In the genomic region with DNA sequence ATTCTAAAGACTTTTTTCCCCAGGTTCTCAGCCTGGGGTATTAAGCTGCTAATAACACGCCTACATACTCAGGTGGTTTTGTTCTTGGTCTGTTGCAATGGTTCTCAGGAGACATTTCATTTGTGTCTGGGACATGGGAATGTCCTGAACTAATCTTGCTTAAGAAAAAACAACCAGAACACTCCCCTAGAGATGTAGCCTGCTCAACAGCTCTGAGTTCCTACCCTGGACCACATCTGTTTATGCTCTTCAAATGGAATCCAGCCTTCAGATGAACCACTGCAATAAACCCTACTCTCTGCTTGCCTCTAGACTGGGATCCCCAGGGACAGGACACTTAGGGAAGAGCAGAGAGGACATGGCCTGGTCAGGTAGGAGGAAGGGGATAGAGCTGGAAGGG, we compare ENCODE assay signal across 32 cellular contexts.
"Had no signal": no experiment of that assay in that cellular context is flagged by ENCODE, and none has a peak within 500 bp of the region (broad histone marks: within the 10 kb centered on the region; RNA-seq: fewer than 3 reads in every experiment).

No MANE protein-coding gene starts in this region.

- H3K9me3 Mint-ChIP-seq: activated CD4-positive, alpha-beta memory T cell treated with anti-CD3 and anti-CD28 coated beads, Interleukin-2, amount 10 ng/mL, durations not matched to agents 7 days and 5 days; activated naive CD4-positive, alpha-beta T cell treated with anti-CD3 and anti-CD28 coated beads, Interleukin-2, amount 50 U/mL, for 72 hours; activated T-cell treated with anti-CD3 and anti-CD28 coated beads, Interleukin-2, amount 50 U/mL, for 72 hours; brain; natural killer cell treated with Interleukin-12 subunit alpha and Interleukin-12 subunit beta and Interleukin-15 and Interleukin-18, amount 100 ng/mL, for 72 hours; T-cell had no signal

- H3K27ac ChIP-seq: ascending aorta, cardiac muscle cell, colonic mucosa, gastroesophageal sphincter, pancreas, prostate gland, sigmoid colon, thoracic aorta, uterus had no signal

- H3K27me3 ChIP-seq: ascending aorta, cardiac muscle cell, colonic mucosa, dorsolateral prefrontal cortex, gastroesophageal sphincter, pancreas, sigmoid colon, uterus had no signal

- DNase-seq: activated CD4-positive, alpha-beta memory T cell treated with anti-CD3 and anti-CD28 coated beads, Interleukin-2, amount 10 ng/mL, durations not matched to agents 7 days and 5 days; activated CD4-positive, alpha-beta T cell treated with anti-CD3 and anti-CD28 coated beads for 48 hours; activated CD4-positive, CD25-positive, alpha-beta regulatory T cell; activated CD8-positive, alpha-beta memory T cell treated with anti-CD3 and anti-CD28 coated beads, Interleukin-2, amount 10 ng/mL, durations not matched to agents 7 days and 5 days; activated naive CD4-positive, alpha-beta T cell; activated T-cell treated with anti-CD3 and anti-CD28 coated beads, Interleukin-2, amount 50 U/mL, for 72 hours; cerebellar nuclear complex; colonic mucosa; effector memory CD4-positive, alpha-beta T cell; erythroblast; hippocampal formation; left colon; pancreas; retina; sigmoid colon; stimulated activated CD4-positive, alpha-beta T cell treated with anti-CD3 and anti-CD28 coated beads, Interleukin-1b, Interleukin-23, amount 100 ng/mL, for 48 hours; stimulated activated CD4-positive, alpha-beta T cell treated with anti-CD3 and anti-CD28 coated beads, Interleukin-4, amount 100 ng/mL, for 4 hours; stimulated activated CD8-positive, alpha-beta memory T cell treated with anti-CD3 and anti-CD28 coated beads, Interleukin-4, amount 100 ng/mL, for 48 hours; stimulated activated naive CD4-positive, alpha-beta T cell; T-cell; trophoblast cell; uterus had no signal

- H3K27ac Mint-ChIP-seq: activated CD4-positive, alpha-beta memory T cell treated with anti-CD3 and anti-CD28 coated beads, Interleukin-2, amount 10 ng/mL, durations not matched to agents 7 days and 5 days; activated CD8-positive, alpha-beta memory T cell treated with anti-CD3 and anti-CD28 coated beads, Interleukin-2, amount 10 ng/mL, durations not matched to agents 7 days and 5 days; activated T-cell treated with anti-CD3 and anti-CD28 coated beads, Interleukin-2, amount 50 U/mL, for 72 hours; natural killer cell treated with Interleukin-12 subunit alpha and Interleukin-12 subunit beta and Interleukin-15 and Interleukin-18, amount 100 ng/mL, for 72 hours; T-cell had no signal

- H3K27me3 Mint-ChIP-seq: activated CD4-positive, alpha-beta memory T cell treated with anti-CD3 and anti-CD28 coated beads, Interleukin-2, amount 10 ng/mL, durations not matched to agents 7 days and 5 days; activated CD8-positive, alpha-beta memory T cell treated with anti-CD3 and anti-CD28 coated beads, Interleukin-2, amount 10 ng/mL, durations not matched to agents 7 days and 5 days; brain; natural killer cell treated with Interleukin-12 subunit alpha and Interleukin-12 subunit beta and Interleukin-15 and Interleukin-18, amount 100 ng/mL, for 72 hours; T-cell had no signal

- ATAC-seq: activated CD8-positive, alpha-beta memory T cell treated with anti-CD3 and anti-CD28 coated beads, Interleukin-2, amount 10 ng/mL, durations not matched to agents 7 days and 5 days; activated naive CD4-positive, alpha-beta T cell treated with anti-CD3 and anti-CD28 coated beads, Interleukin-2, amount 50 U/mL, for 72 hours; activated T-cell treated with anti-CD3 and anti-CD28 coated beads, Interleukin-2, amount 50 U/mL, for 72 hours; gastroesophageal sphincter; left colon; natural killer cell treated with Interleukin-12 subunit alpha and Interleukin-12 subunit beta and Interleukin-15 and Interleukin-18, amount 100 ng/mL, for 72 hours; pancreas; T-cell had no signal

- H3K4me3 Mint-ChIP-seq: activated CD4-positive, alpha-beta memory T cell treated with anti-CD3 and anti-CD28 coated beads, Interleukin-2, amount 10 ng/mL, durations not matched to agents 7 days and 5 days; activated CD8-positive, alpha-beta memory T cell treated with anti-CD3 and anti-CD28 coated beads, Interleukin-2, amount 10 ng/mL, durations not matched to agents 7 days and 5 days; activated T-cell treated with anti-CD3 and anti-CD28 coated beads, Interleukin-2, amount 50 U/mL, for 72 hours; brain; natural killer cell treated with Interleukin-12 subunit alpha and Interleukin-12 subunit beta and Interleukin-15 and Interleukin-18, amount 100 ng/mL, for 72 hours; T-cell had no signal

- H3K4me3 ChIP-seq: ascending aorta, cardiac muscle cell, colonic mucosa, dorsolateral prefrontal cortex, gastroesophageal sphincter, pancreas, prostate gland, sigmoid colon, smooth muscle cell, thoracic aorta, uterus had no signal

- H3K4me1 ChIP-seq: ascending aorta, colonic mucosa, pancreas, prostate gland, uterus had no signal

- H3K36me3 ChIP-seq: colonic mucosa, prostate gland, uterus had no signal

- H3K4me1 Mint-ChIP-seq: activated CD4-positive, alpha-beta memory T cell treated with anti-CD3 and anti-CD28 coated beads, Interleukin-2, amount 10 ng/mL, durations not matched to agents 7 days and 5 days; activated CD8-positive, alpha-beta memory T cell treated with anti-CD3 and anti-CD28 coated beads, Interleukin-2, amount 10 ng/mL, durations not matched to agents 7 days and 5 days; brain; T-cell had no signal

- H3K9me3 ChIP-seq: ascending aorta, colonic mucosa, gastroesophageal sphincter, pancreas, prostate gland, sigmoid colon, thoracic aorta, uterus had no signal
